Comparison of ENCODE assay signal across 32 cellular contexts in the genomic region with DNA sequence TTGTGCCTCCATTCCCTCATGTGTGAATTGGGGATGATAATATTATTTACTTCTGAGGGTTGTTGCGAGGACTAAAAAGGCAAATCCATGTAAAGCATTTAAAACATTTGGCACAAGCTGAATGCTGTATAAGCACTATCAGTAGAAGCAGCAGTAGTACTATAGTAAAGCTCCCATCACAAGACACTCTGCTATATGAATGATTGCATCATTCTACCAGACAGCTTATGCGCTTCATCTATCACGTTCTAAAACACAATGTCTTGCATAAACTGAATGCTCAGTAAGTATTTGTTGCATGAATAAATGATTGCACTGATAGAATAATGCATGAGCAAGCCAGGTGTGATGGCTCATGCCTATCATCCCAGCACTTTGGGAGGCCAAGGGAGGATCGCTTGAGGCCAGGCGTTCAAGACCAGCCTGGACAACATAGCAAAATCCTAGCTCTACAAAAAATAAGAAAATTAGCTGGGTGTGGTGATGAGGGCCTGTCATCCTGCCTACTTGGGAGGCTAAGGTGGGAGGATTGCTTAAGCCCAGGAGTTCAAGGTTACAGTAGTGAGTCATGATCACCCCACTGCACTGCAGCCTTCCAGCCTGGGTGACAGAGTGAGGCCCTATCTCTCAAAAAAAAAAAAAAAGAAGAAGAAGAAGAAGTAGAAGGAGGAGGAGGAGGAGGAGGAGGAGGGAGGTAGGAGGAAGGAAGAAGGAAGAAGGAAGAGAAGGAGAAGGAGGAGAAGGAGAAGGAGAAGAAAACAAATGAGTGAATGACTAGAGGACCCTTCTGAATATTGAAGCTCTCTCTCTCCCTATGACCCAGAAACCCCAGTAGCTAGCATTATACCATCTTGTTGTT.
"Had no signal": no experiment of that assay in that cellular context is flagged by ENCODE, and none has a peak within 500 bp of the region (broad histone marks: within the 10 kb centered on the region; RNA-seq: fewer than 3 reads in every experiment).

No MANE protein-coding gene starts in this region.

- H3K27me3 ChIP-seq: ascending aorta, body of pancreas, Peyer's patch, SJCRH30 had no signal

- FAIRE-seq: bronchial epithelial cell had no signal

- ATAC-seq: activated naive CD4-positive, alpha-beta T cell treated with anti-CD3 and anti-CD28 coated beads, Interleukin-2, amount 50 U/mL, for 72 hours; activated naive CD8-positive, alpha-beta T cell treated with anti-CD3 and anti-CD28 coated beads, Interleukin-2, amount 50 U/mL, for 24 hours; activated T-cell treated with anti-CD3 and anti-CD28 coated beads, Interleukin-2, amount 50 U/mL, for 4 hours; body of pancreas; SK-N-SH treated with all-trans-retinoic acid at 6 μM for 48 hours; WTC11 had no signal

- H3K4me3 Mint-ChIP-seq: activated CD4-positive, alpha-beta memory T cell treated with anti-CD3 and anti-CD28 coated beads for 36 hours; activated CD4-positive, alpha-beta T cell treated with anti-CD3 and anti-CD28 coated beads, Interleukin-2, amount 10 ng/mL, durations not matched to agents 24 days and 14 days; activated naive CD8-positive, alpha-beta T cell treated with anti-CD3 and anti-CD28 coated beads, Interleukin-2, amount 50 U/mL, for 24 hours; activated T-cell treated with anti-CD3 and anti-CD28 coated beads, Interleukin-2, amount 50 U/mL, for 4 hours; central memory CD8-positive, alpha-beta T cell; WTC11 had no signal

- H3K36me3 ChIP-seq: ascending aorta, Peyer's patch, SJCRH30 had no signal

- H3K9me3 ChIP-seq: ascending aorta, body of pancreas, SJCRH30 had no signal

- H3K9me3 Mint-ChIP-seq: activated CD4-positive, alpha-beta memory T cell treated with anti-CD3 and anti-CD28 coated beads for 36 hours; activated CD4-positive, alpha-beta T cell treated with anti-CD3 and anti-CD28 coated beads, Interleukin-2, amount 10 ng/mL, durations not matched to agents 24 days and 14 days; activated naive CD4-positive, alpha-beta T cell treated with anti-CD3 and anti-CD28 coated beads, Interleukin-2, amount 50 U/mL, for 72 hours; activated naive CD8-positive, alpha-beta T cell treated with anti-CD3 and anti-CD28 coated beads, Interleukin-2, amount 50 U/mL, for 24 hours; activated T-cell treated with anti-CD3 and anti-CD28 coated beads, Interleukin-2, amount 50 U/mL, for 4 hours; central memory CD8-positive, alpha-beta T cell had no signal

- H3K4me1 Mint-ChIP-seq: activated CD4-positive, alpha-beta T cell treated with anti-CD3 and anti-CD28 coated beads, Interleukin-2, amount 10 ng/mL, durations not matched to agents 24 days and 14 days; activated naive CD8-positive, alpha-beta T cell treated with anti-CD3 and anti-CD28 coated beads, Interleukin-2, amount 50 U/mL, for 24 hours; central memory CD8-positive, alpha-beta T cell had no signal

- H3K36me3 Mint-ChIP-seq: activated CD4-positive, alpha-beta memory T cell treated with anti-CD3 and anti-CD28 coated beads for 36 hours had no signal

- H3K4me3 ChIP-seq: ascending aorta, body of pancreas, Peyer's patch, SJCRH30 had no signal

- H3K27ac ChIP-seq: ascending aorta, body of pancreas, Peyer's patch, RWPE1, SJCRH30 had no signal

- H3K4me1 ChIP-seq: ascending aorta, body of pancreas, Peyer's patch, SJCRH30 had no signal

- DNase-seq: activated CD4-positive, alpha-beta memory T cell treated with anti-CD3 and anti-CD28 coated beads for 36 hours; activated CD4-positive, alpha-beta T cell treated with anti-CD3 and anti-CD28 coated beads, Interleukin-2, amount 10 ng/mL, durations not matched to agents 24 days and 14 days; activated CD4-positive, CD25-positive, alpha-beta regulatory T cell treated with anti-CD3 and anti-CD28 coated beads, Interleukin-2, amount 50 U/mL, for 72 hours; activated CD8-positive, alpha-beta memory T cell treated with anti-CD3 and anti-CD28 coated beads for 24 hours; activated effector memory CD4-positive, alpha-beta T cell treated with anti-CD3 and anti-CD28 coated beads, Interleukin-2, amount 50 U/mL, for 16 hours; activated naive CD4-positive, alpha-beta T cell treated with Interleukin-2 at 50 U/mL for 16 hours; activated naive CD8-positive, alpha-beta T cell treated with anti-CD3 and anti-CD28 coated beads, Interleukin-2, amount 50 U/mL, for 24 hours; activated T-cell treated with anti-CD3 and anti-CD28 coated beads, Interleukin-2, amount 50 U/mL, for 4 hours; amniotic stem cell; body of pancreas; Karpas-422; MM.1S; NCI-H1092 treated with DMSO at 0.1 percent for 48 hours; NCI-H1417 treated with DMSO at 0.1 percent for 48 hours; NCI-H1694; NCI-H2029; NCI-H2107; NCI-H2171 treated with DMSO at 0.1 percent for 48 hours; NCI-H226; NCI-H526 treated with DMSO at 0.1 percent for 48 hours; NK-92 treated with Interleukin-12 subunit alpha and Interleukin-12 subunit beta, amount 100 ng/mL, for 24 hours; Peyer's patch; Right ventricle myocardium superior; SJCRH30; SW 1271 had no signal

- H3K27ac Mint-ChIP-seq: activated CD4-positive, alpha-beta memory T cell treated with anti-CD3 and anti-CD28 coated beads for 36 hours; activated CD4-positive, alpha-beta T cell treated with anti-CD3 and anti-CD28 coated beads, Interleukin-2, amount 10 ng/mL, durations not matched to agents 24 days and 14 days; activated naive CD4-positive, alpha-beta T cell treated with anti-CD3 and anti-CD28 coated beads, Interleukin-2, amount 50 U/mL, for 72 hours; activated naive CD8-positive, alpha-beta T cell treated with anti-CD3 and anti-CD28 coated beads, Interleukin-2, amount 50 U/mL, for 24 hours; WTC11 had no signal

- H3K27me3 Mint-ChIP-seq: activated CD4-positive, alpha-beta memory T cell treated with anti-CD3 and anti-CD28 coated beads for 36 hours; activated CD4-positive, alpha-beta T cell treated with anti-CD3 and anti-CD28 coated beads, Interleukin-2, amount 10 ng/mL, durations not matched to agents 24 days and 14 days; activated naive CD8-positive, alpha-beta T cell treated with anti-CD3 and anti-CD28 coated beads, Interleukin-2, amount 50 U/mL, for 24 hours; central memory CD8-positive, alpha-beta T cell had no signal
